ENCODE assay signal across 23 cellular contexts in the genomic region with DNA sequence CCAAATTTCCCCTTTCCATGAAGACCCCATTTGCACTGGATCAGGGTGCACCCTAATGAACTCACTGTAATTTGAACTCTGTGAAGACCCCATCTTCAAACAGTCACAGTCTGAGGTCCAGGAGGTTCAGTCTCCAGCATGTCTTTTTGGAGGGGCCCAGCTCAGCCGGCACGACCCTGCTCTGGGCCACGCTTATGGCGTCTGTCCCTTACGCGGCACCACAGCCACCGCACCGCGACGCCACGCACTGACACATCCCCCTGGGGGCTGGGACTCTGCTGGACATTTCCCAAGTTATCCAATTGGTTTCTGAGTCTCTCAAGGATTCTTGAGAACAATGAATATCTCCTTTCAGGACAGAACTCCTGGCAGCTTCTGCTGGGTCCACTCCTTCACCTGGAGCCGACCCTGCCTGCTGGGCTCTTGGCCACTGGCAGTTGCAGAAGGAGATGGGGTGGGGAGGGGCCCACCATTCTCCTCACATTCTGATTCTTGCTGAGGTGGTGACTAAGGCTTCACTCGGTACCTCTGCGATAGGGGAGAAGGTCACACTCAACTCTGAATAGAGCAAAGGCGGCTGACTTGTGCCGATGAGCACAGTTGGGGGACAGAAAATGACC.
"Had no signal": no experiment of that assay in that cellular context is flagged by ENCODE, and none has a peak within 500 bp of the region (broad histone marks: within the 10 kb centered on the region; RNA-seq: fewer than 3 reads in every experiment).

No MANE protein-coding gene starts in this region.

- H3K36me3 ChIP-seq: colonic mucosa, esophagus muscularis mucosa, gastroesophageal sphincter, heart left ventricle, left lung, neutrophil, right lobe of liver, tibial artery had no signal

- H2AFZ ChIP-seq: hepatocyte had no signal

- H3K27me3 ChIP-seq: colonic mucosa, foreskin keratinocyte, hepatocyte, left lung, neutrophil, pancreas, right lobe of liver, testis, tibial artery had no signal

- H3K4me1 ChIP-seq: colonic mucosa, esophagus muscularis mucosa, foreskin keratinocyte, gastroesophageal sphincter, heart left ventricle, left lung, right lobe of liver, testis, tibial artery had no signal

- FAIRE-seq: endothelial cell of umbilical vein, kidney, pancreas had no signal

- H3K4me3 ChIP-seq: colonic mucosa, esophagus muscularis mucosa, gastroesophageal sphincter, heart left ventricle, hepatocyte, left lung, pancreas, right lobe of liver, testis, tibial artery had no signal

- H3K27ac ChIP-seq: colonic mucosa, esophagus muscularis mucosa, foreskin keratinocyte, gastroesophageal sphincter, heart left ventricle, hepatocyte, left lung, neutrophil, pancreas, right lobe of liver, testis, tibial artery had no signal

- ATAC-seq: foreskin keratinocyte; gastroesophageal sphincter; heart left ventricle; left lung; natural killer cell; pancreas; stimulated activated memory B cell treated with anti-CD40 and anti-IgM and Interleukin-4, amounts not matched to agents 10 μg/mL and 1 μg/mL and 100 μg/mL, for 72 hours; stimulated activated naive CD8-positive, alpha-beta T cell treated with anti-CD3 and anti-CD28 coated beads, Interleukin-15, Interleukin-2, amounts not matched to agents 100 U/mL and 50 U/mL, for 24 hours had no signal

- DNase-seq: colonic mucosa; dermis blood vessel endothelial cell; effector memory CD4-positive, alpha-beta T cell; foreskin keratinocyte; heart left ventricle; kidney; mammary epithelial cell; natural killer cell; retina; right lobe of liver; stimulated activated CD4-positive, alpha-beta T cell treated with anti-CD3 and anti-CD28 coated beads, Interleukin-4, amount 100 ng/mL, for 4 hours; stimulated activated naive CD8-positive, alpha-beta T cell treated with anti-CD3 and anti-CD28 coated beads, Interleukin-15, Interleukin-2, amounts not matched to agents 100 U/mL and 50 U/mL, for 24 hours; substantia nigra; testis had no signal

- H3K4me2 ChIP-seq: hepatocyte had no signal

- H3K9me3 ChIP-seq: colonic mucosa, esophagus muscularis mucosa, gastroesophageal sphincter, heart left ventricle, left lung, neutrophil, pancreas, right lobe of liver, testis, tibial artery had no signal
